In genomic region chr3:194233150-194233549, GRCh38 we compare ENCODE assay signal across 1 cellular context.
TF ChIP-seq lines count a peak whose summit lies in the region.

No MANE protein-coding gene starts in this region.

TF ChIP-seq in K562, 482 proteins besides CTCF, POLR2A, EP300 and RAD21 (continued from another document and continues in another):
- TF ChIP-seq ZNF592 (IDR thresholded peaks at IDR 0.05) (peak; percentile 40; the same call in 1 of the 2 replicates), YBX1 (IDR thresholded peaks at IDR 0.05) (no peak), ZNF57 (CRISPR knock-in tag; IDR thresholded peaks at IDR 0.05) (no peak), ZNF408 (CRISPR knock-in tag; IDR thresholded peaks at IDR 0.05; ENCODE audit: low read depth) (no peak), ZBTB34 (CRISPR knock-in tag; IDR thresholded peaks at IDR 0.05) (no peak), POLR2AphosphoS2 (IDR thresholded peaks at IDR 0.05; ENCODE audit: low read length) (no peak), ESRRB (CRISPR knock-in tag; IDR thresholded peaks at IDR 0.05; ENCODE audit: borderline replicate concordance) (no peak), ZNF551 (CRISPR knock-in tag; IDR thresholded peaks at IDR 0.05) (no peak), ZNF644 (tag; IDR thresholded peaks at IDR 0.05; ENCODE audit: low read depth) (no peak), CBX8 (IDR thresholded peaks at IDR 0.05; ENCODE audit: borderline replicate concordance, extremely low read depth, low read depth, low read length, poor library complexity, severe bottlenecking) (no peak), HMG20A (CRISPR knock-in tag; conservative IDR thresholded peaks at IDR 0.05) (no peak), ZNF354B (CRISPR knock-in tag; IDR thresholded peaks at IDR 0.05) (no peak), RBFOX2 (IDR thresholded peaks at IDR 0.05; ENCODE audit: low read depth, low read length) (no peak), HMG20B (CRISPR knock-in tag; IDR thresholded peaks at IDR 0.05) (no peak), RBM17 (IDR thresholded peaks at IDR 0.05; ENCODE audit: borderline replicate concordance, low read depth, low read length) (no peak), PHF8 (IDR thresholded peaks at IDR 0.05; ENCODE audit: borderline replicate concordance, low read length) (no peak), ELF2 (CRISPR knock-in tag; IDR thresholded peaks at IDR 0.05) (no peak), MEIS2 (IDR thresholded peaks at IDR 0.05; ENCODE audit: partially characterized antibody) (no peak), ZNF699 (CRISPR knock-in tag; IDR thresholded peaks at IDR 0.05; ENCODE audit: insufficient replicate concordance) (no peak), TFAP4 (CRISPR knock-in tag; IDR thresholded peaks at IDR 0.05; ENCODE audit: borderline replicate concordance) (no peak), E2F8 (IDR thresholded peaks at IDR 0.05; ENCODE audit: low read depth, partially characterized antibody) (no peak), TEAD2 (tag; IDR thresholded peaks at IDR 0.05) (no peak), CBX1 (IDR thresholded peaks at IDR 0.05; ENCODE audit: low read depth) (no peak), ATF2 (CRISPR knock-in tag; IDR thresholded peaks at IDR 0.05) (no peak), ASH1L (IDR thresholded peaks at IDR 0.05; ENCODE audit: borderline replicate concordance, low read depth, partially characterized antibody) (no peak), HNRNPK (IDR thresholded peaks at IDR 0.05; ENCODE audit: low read depth, low read length, poor library complexity, severe bottlenecking) (no peak), MEF2D (tag; conservative IDR thresholded peaks at IDR 0.05; ENCODE audit: low read depth) (no peak), TFAM (CRISPR knock-in tag; conservative IDR thresholded peaks at IDR 0.05) (no peak), COPS2 (conservative IDR thresholded peaks at IDR 0.05) (no peak), ZNF76 (CRISPR knock-in tag; IDR thresholded peaks at IDR 0.05; ENCODE audit: borderline replicate concordance) (no peak), BCL6 (CRISPR knock-in tag; IDR thresholded peaks at IDR 0.05) (no peak), NKRF (IDR thresholded peaks at IDR 0.05; ENCODE audit: borderline replicate concordance) (no peak), KAT2B (IDR thresholded peaks at IDR 0.05; ENCODE audit: low read depth, low read length) (no peak), GTF2F1 (IDR thresholded peaks at IDR 0.05; ENCODE audit: low read depth, low read length) (no peak), DIDO1 (tag; IDR thresholded peaks at IDR 0.05; ENCODE audit: low read depth) (no peak), PPARD (CRISPR knock-in tag; IDR thresholded peaks at IDR 0.05) (no peak), CCAR2 (IDR thresholded peaks at IDR 0.05; ENCODE audit: low read depth, low read length) (no peak), CREB1 (IDR thresholded peaks at IDR 0.05) (no peak), CREB1 (CRISPR knock-in tag; IDR thresholded peaks at IDR 0.05) (no peak), HCFC1 (IDR thresholded peaks at IDR 0.05; ENCODE audit: low read depth, low read length) (no peak), PRPF4 (IDR thresholded peaks at IDR 0.05; ENCODE audit: insufficient read depth, low read depth, low read length, poor library complexity, severe bottlenecking) (no peak), ZNF124 (CRISPR knock-in tag; IDR thresholded peaks at IDR 0.05) (no peak), ZBTB17 (CRISPR knock-in tag; IDR thresholded peaks at IDR 0.05) (no peak), ZBED1 (IDR thresholded peaks at IDR 0.05) (no peak), MAFF (IDR thresholded peaks at IDR 0.05; ENCODE audit: low read length) (peak; percentile 87), BACH1 (tag; IDR thresholded peaks at IDR 0.05) (peak; percentile 78; the same call in 1 of the 2 replicates), MAZ (CRISPR knock-in tag; conservative IDR thresholded peaks at IDR 0.05 in 1 of 2, IDR thresholded peaks at IDR 0.05 in 1 of 2) (no peak), KDM1A (IDR thresholded peaks at IDR 0.05) (no peak), TRIM28 (IDR thresholded peaks at IDR 0.05) (no peak), SLC30A9 (CRISPR knock-in tag; IDR thresholded peaks at IDR 0.05) (no peak), LARP7 (IDR thresholded peaks at IDR 0.05) (no peak), CBX2 (IDR thresholded peaks at IDR 0.05; ENCODE audit: insufficient read depth, low read length, poor library complexity, severe bottlenecking) (no peak), ZNF316 (IDR thresholded peaks at IDR 0.05) (peak; percentile 93), FIP1L1 (IDR thresholded peaks at IDR 0.05; ENCODE audit: low read depth, low read length, poor library complexity, severe bottlenecking) (no peak), HLTF (IDR thresholded peaks at IDR 0.05) (no peak), ZFP36 (IDR thresholded peaks at IDR 0.05; ENCODE audit: low read depth, low read length, partially characterized antibody) (no peak), MAFK (IDR thresholded peaks at IDR 0.05; ENCODE audit: low read length) (peak; percentile 79; the same call in 1 of the 2 replicates), ETV6 (IDR thresholded peaks at IDR 0.05; ENCODE audit: borderline replicate concordance in 1 of 2, low read depth in 2 of 2, low read length in 1 of 2) (no peak), ETV6 (CRISPR knock-in tag; IDR thresholded peaks at IDR 0.05; ENCODE audit: borderline replicate concordance) (no peak), EGR1 (conservative IDR thresholded peaks at IDR 0.05) (no peak), SETDB1 (IDR thresholded peaks at IDR 0.05; ENCODE audit: low read length) (no peak), DPF2 (IDR thresholded peaks at IDR 0.05) (0 out of 2 replicates have a peak, but pooled peaks have one; percentile 19), SMARCA4 (IDR thresholded peaks at IDR 0.05) (0 out of 2 replicates have a peak, but pooled peaks have one; percentile 30)
- TF ChIP-seq, protein P1, sequence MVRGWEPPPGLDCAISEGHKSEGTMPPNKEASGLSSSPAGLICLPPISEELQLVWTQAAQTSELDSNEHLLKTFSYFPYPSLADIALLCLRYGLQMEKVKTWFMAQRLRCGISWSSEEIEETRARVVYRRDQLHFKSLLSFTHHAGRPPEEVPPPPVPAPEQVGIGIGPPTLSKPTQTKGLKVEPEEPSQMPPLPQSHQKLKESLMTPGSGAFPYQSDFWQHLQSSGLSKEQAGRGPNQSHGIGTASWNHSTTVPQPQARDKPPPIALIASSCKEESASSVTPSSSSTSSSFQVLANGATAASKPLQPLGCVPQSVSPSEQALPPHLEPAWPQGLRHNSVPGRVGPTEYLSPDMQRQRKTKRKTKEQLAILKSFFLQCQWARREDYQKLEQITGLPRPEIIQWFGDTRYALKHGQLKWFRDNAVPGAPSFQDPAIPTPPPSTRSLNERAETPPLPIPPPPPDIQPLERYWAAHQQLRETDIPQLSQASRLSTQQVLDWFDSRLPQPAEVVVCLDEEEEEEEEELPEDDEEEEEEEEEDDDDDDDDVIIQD (CRISPR knock-in tag; IDR thresholded peaks at IDR 0.05): no peak
- TF ChIP-seq, protein P2, sequence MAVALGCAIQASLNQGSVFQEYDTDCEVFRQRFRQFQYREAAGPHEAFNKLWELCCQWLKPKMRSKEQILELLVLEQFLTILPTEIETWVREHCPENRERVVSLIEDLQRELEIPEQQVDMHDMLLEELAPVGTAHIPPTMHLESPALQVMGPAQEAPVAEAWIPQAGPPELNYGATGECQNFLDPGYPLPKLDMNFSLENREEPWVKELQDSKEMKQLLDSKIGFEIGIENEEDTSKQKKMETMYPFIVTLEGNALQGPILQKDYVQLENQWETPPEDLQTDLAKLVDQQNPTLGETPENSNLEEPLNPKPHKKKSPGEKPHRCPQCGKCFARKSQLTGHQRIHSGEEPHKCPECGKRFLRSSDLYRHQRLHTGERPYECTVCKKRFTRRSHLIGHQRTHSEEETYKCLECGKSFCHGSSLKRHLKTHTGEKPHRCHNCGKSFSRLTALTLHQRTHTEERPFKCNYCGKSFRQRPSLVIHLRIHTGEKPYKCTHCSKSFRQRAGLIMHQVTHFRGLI (CRISPR knock-in tag; IDR thresholded peaks at IDR 0.05): no peak
